Comparison of ENCODE assay signal across 8 cellular contexts in the genomic region with DNA sequence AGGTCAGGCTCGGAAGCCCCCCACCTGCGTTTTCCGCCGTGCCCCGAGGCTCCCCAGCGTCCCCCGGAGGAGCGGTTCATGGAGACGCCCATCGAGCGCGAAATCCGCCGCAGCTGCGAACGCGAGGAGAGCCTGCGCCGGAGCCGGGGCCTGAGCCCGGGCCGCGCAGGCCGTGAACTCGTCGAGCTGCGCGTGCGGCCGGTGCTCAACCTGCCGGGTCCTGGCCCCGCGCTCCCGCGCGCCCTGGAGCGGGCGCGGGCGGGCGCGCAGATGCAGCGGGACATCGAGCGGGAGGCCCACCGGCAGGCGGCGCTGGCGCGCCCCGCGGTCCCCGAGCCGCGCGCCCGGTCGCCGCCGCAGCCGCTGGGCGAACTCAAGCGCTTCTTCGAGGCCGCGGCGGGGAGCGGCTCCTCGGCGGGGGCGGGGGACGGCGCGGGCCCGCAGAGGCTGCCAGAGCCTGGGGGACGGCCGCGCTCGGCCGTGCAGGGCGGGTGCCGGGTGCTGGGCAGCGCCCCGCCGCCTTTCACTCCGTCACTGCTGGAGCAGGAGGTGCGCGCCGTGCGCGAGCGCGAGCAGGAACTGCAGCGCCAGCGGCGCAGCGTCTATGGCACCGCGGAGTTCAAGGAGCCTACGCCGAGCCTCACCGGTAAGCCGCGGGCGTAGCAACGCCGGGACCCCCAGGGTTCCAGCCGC. TPM values are rescaled to one million over a fixed set of nuclear protein-coding genes. Genes with fewer than 3 reads are reported as not detected.
DNase-seq lines count a peak whose midpoint lies in the region; ATAC-seq, FAIRE-seq and TF ChIP-seq lines count a peak whose summit lies in the region.

No MANE protein-coding gene starts in this region.

- peak overlapping the region; percentile 83 to 91 for H3K4me3 ChIP-seq in neuronal stem cell (ENCODE audit: low read length in 2 of 2)
- peak overlapping the region; percentile 86 for H3K4me3 ChIP-seq in suprapubic skin

- no CpG with 5 or more reads among the region's 108 CpGs for WGBS in neuronal stem cell (ENCODE audit: extremely low coverage in 2 of 2, insufficient read length in 2 of 2, insufficient replicate concordance in 1 of 2), 2 donors
- 0% methylated on average over 36 of the region's 108 CpGs for WGBS in suprapubic skin

- no peak for FAIRE-seq in frontal cortex (lab: Jason Lieb, UNC)

- no peak overlapping the region for H4K91ac ChIP-seq in neuronal stem cell (ENCODE audit: low read depth, low read length, poor library complexity)

- H3K4ac ChIP-seq in neuronal stem cell (ENCODE audit: low read length): no peak overlapping the region

- H3K4me2 ChIP-seq in neuronal stem cell (ENCODE audit: insufficient read depth, low read length, poor library complexity, severe bottlenecking): peak overlapping the region; percentile 89

- peak overlapping the region; percentile 53 for H2BK5ac ChIP-seq in neuronal stem cell (ENCODE audit: low read length)

- H3K4me1 ChIP-seq in neuronal stem cell (ENCODE audit: control insufficient read depth in 2 of 2, insufficient read depth in 1 of 2, low read depth in 1 of 2, low read length in 2 of 2): peaks cover 11 to 14% of the 10 kb centered on the region in 2 donors
- H3K4me1 ChIP-seq in suprapubic skin: peaks cover 41% of the 10 kb centered on the region

- H4K8ac ChIP-seq in neuronal stem cell (ENCODE audit: low read depth, low read length): no peak overlapping the region

- H3K36me3 ChIP-seq in neuronal stem cell (replicated peaks in 1 of 2; ENCODE audit: control insufficient read depth in 2 of 2, insufficient read depth in 2 of 2, low read length in 2 of 2) (no peaks in the 10 kb centered on the region), suprapubic skin (no peaks in the 10 kb centered on the region)

- H2BK120ac ChIP-seq in neuronal stem cell (ENCODE audit: low read depth, low read length): no peak overlapping the region

- no peak for TF ChIP-seq EP300 in suprapubic skin (IDR thresholded peaks at IDR 0.05)

- peak overlapping the region; percentile 63 for H2BK12ac ChIP-seq in neuronal stem cell (ENCODE audit: low read length)

- peaks cover 0 to 36% (median 9%) of the 10 kb centered on the region in 3 experiments for H3K27me3 ChIP-seq in neuronal stem cell (ENCODE audit: control insufficient read depth in 3 of 3, insufficient read depth in 3 of 3, low read depth in 1 of 3, low read length in 3 of 3)
- no peaks in the 10 kb centered on the region for H3K27me3 ChIP-seq in suprapubic skin

- peak overlapping the region; percentile 95 for H3K18ac ChIP-seq in neuronal stem cell (ENCODE audit: low read length)

- peak; percentile 67 for ATAC-seq in GM18909 (IDR thresholded peaks at IDR 0.05; ENCODE audit: poor library complexity, unreplicated experiment)

- H2BK15ac ChIP-seq in neuronal stem cell (ENCODE audit: low read length): peak overlapping the region; percentile 91

- H3K79me1 ChIP-seq in neuronal stem cell (ENCODE audit: low read depth, low read length): no peaks in the 10 kb centered on the region

- H3K27ac ChIP-seq in neuronal stem cell (replicated peaks; ENCODE audit: low read length) (no peak overlapping the region), suprapubic skin (peak overlapping the region; percentile 92)

- TF ChIP-seq POLR2A in suprapubic skin (IDR thresholded peaks at IDR 0.05): peak in 1 of 2 donors; percentile 31

- peak overlapping the region; percentile 91 for H3K23ac ChIP-seq in neuronal stem cell (ENCODE audit: low read depth, low read length, poor library complexity)

- H2AFZ ChIP-seq in neuronal stem cell (ENCODE audit: low read length): peak overlapping the region; percentile 95

- DNase-seq in Ammon's horn (ENCODE audit: low spot score) (peak; percentile 79), HT-29 (ENCODE audit: low spot score) (peak; percentile 59), RPMI8226 (peak; percentile 88), frontal cortex (ENCODE audit: low spot score in 2 of 2) (peak; percentile 80 to 89), neuronal stem cell (ENCODE audit: low spot score) (peak; percentile 75), suprapubic skin (ENCODE audit: low spot score in 2 of 2) (no peak)
- peak; percentile 52 to 77 (median 68) for DNase-seq in activated naive CD4-positive, alpha-beta T cell (lab: John Stamatoyannopoulos, UW)

- H3K9me3 ChIP-seq in neuronal stem cell (replicated peaks in 1 of 2; ENCODE audit: control insufficient read depth in 2 of 2, insufficient read depth in 1 of 2, low read depth in 1 of 2, low read length in 2 of 2) (no peaks in the 10 kb centered on the region), suprapubic skin (no peaks in the 10 kb centered on the region)

- peak; percentile 47 to 80 for TF ChIP-seq CTCF in suprapubic skin (IDR thresholded peaks at IDR 0.05)

- peak overlapping the region; percentile 88 for H3K9ac ChIP-seq in neuronal stem cell (ENCODE audit: low read depth, low read length, poor library complexity)

- peak overlapping the region; percentile 82 for H3K14ac ChIP-seq in neuronal stem cell (ENCODE audit: low read length)

- H2AK5ac ChIP-seq in neuronal stem cell (ENCODE audit: low read depth, low read length): peak overlapping the region; percentile 79

RNA-seq across cellular contexts. Expression of gene MISP3, which starts 0.8 kb away (rescaled TPM):
- 0.37 and 0.74 TPM in 2 replicates for total RNA-seq in HT-29 (2014; rRNA removed; shearing (Covaris generic))
- total RNA-seq in frontal cortex: 0.41 TPM
- polyA plus RNA-seq in neuronal stem cell (2013, experiment 1 of 2): 1.6 TPM
- polyA plus RNA-seq in neuronal stem cell (2013, experiment 2 of 2): 1.7 TPM
- 10 to 100 TPM; 10.5 to 18.5 (median 15.9) TPM for total RNA-seq in suprapubic skin

RNA-seq across cellular contexts. Expression of gene PALM3, which starts 11.5 kb away (rescaled TPM):
- 0.08 and 0.20 TPM in 2 replicates for total RNA-seq in HT-29 (2014; rRNA removed; shearing (Covaris generic))
- total RNA-seq in frontal cortex (3.3 TPM), suprapubic skin (not detected)
- 10.2 TPM for polyA plus RNA-seq in neuronal stem cell (2013, experiment 1 of 2)
- 10.4 TPM for polyA plus RNA-seq in neuronal stem cell (2013, experiment 2 of 2)

RNA-seq across cellular contexts. Expression of gene C19orf67, which starts 12.2 kb away (rescaled TPM):
- total RNA-seq in HT-29 (2014; rRNA removed; shearing (Covaris generic)): not detected in 2 replicates
- total RNA-seq in frontal cortex (not detected), suprapubic skin (not detected)
- polyA plus RNA-seq in neuronal stem cell (2013, experiment 1 of 2): not detected
- not detected for polyA plus RNA-seq in neuronal stem cell (2013, experiment 2 of 2)

RNA-seq across cellular contexts. Expression of gene SAMD1, which starts 17.2 kb away (rescaled TPM):
- total RNA-seq in HT-29 (2014; rRNA removed; shearing (Covaris generic)): 71.7 and 89.0 TPM in 2 replicates
- 43.2 TPM for total RNA-seq in frontal cortex
- polyA plus RNA-seq in neuronal stem cell (2013, experiment 1 of 2): 57.9 TPM
- polyA plus RNA-seq in neuronal stem cell (2013, experiment 2 of 2): 59.2 TPM
- 10 to 100 TPM; 22.4 to 34.9 (median 29.1) TPM for total RNA-seq in suprapubic skin

RNA-seq across cellular contexts. Expression of gene IL27RA, which starts 41.8 kb away (rescaled TPM):
- total RNA-seq in HT-29 (2014; rRNA removed; shearing (Covaris generic)): 0.10 TPM in 1 of 2 replicates, not detected in the other
- 5.7 TPM for total RNA-seq in frontal cortex
- 4.8 TPM for polyA plus RNA-seq in neuronal stem cell (2013, experiment 1 of 2)
- polyA plus RNA-seq in neuronal stem cell (2013, experiment 2 of 2): 4.3 TPM
- total RNA-seq in suprapubic skin: 1 to 10 TPM in 3 of 4 donors, under 1 TPM in 1; 0.76 to 2.5 (median 1.5) TPM

Comparison
In these comparisons a context has a peak if more than half of its experiments do, and no peak if none do; other contexts are left out.
1. DNase-seq: peak in Ammon's horn (single experiment), HT-29 (single experiment), RPMI8226 (single experiment), activated naive CD4-positive, alpha-beta T cell (4 of 4), frontal cortex (2 of 2) and neuronal stem cell (single experiment); none in suprapubic skin (0 of 2).